In genomic region chr10:121974019-121974534, GRCh38 we compare ENCODE assay signal across 1 cellular context.
TF ChIP-seq lines count a peak whose summit lies in the region.

No MANE protein-coding gene starts in this region.

TF ChIP-seq in IMR-90, 13 proteins besides CTCF, POLR2A, EP300 and RAD21 (continued from another document):
- TF ChIP-seq ELK1 (IDR thresholded peaks at IDR 0.05; ENCODE audit: borderline replicate concordance, low read depth, low read length) (no peak), BHLHE40 (IDR thresholded peaks at IDR 0.05; ENCODE audit: low read depth, low read length) (peak; percentile 93), FOS (IDR thresholded peaks at IDR 0.05; ENCODE audit: low read depth, low read length) (no peak), SMC3 (IDR thresholded peaks at IDR 0.05; ENCODE audit: low read depth, low read length) (no peak), USF2 (IDR thresholded peaks at IDR 0.05; ENCODE audit: low read depth, low read length) (no peak), MXI1 (IDR thresholded peaks at IDR 0.05; ENCODE audit: borderline replicate concordance, low read depth, low read length) (peak; percentile 96), RCOR1 (IDR thresholded peaks at IDR 0.05; ENCODE audit: insufficient replicate concordance, low read length) (no peak)
